Comparison of ENCODE assay signal across 1 cellular context in the genomic region with DNA sequence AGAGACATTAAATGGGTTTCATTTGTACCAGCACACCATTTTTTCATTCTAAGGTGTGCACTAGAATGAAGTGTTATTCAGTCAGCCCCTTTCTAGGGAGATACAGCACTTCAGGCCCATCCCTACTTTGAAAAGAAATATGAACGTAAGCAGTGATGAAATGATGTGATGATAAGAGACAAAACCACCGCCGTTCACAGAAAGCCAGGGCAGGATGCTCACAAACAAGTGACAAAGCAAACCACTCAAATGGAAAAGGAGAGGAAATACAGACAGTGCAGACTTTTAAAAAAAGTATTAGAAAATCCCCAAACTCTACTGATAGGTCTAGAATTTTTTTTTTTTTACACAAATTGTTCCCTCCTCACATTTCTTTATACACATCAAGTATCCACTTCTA.
TF ChIP-seq lines count a peak whose summit lies in the region.

No MANE protein-coding gene starts in this region.

TF ChIP-seq in GM12878, 131 proteins besides CTCF, POLR2A, EP300 and RAD21 (continued from another document and continues in another):
- TF ChIP-seq, protein P1, sequence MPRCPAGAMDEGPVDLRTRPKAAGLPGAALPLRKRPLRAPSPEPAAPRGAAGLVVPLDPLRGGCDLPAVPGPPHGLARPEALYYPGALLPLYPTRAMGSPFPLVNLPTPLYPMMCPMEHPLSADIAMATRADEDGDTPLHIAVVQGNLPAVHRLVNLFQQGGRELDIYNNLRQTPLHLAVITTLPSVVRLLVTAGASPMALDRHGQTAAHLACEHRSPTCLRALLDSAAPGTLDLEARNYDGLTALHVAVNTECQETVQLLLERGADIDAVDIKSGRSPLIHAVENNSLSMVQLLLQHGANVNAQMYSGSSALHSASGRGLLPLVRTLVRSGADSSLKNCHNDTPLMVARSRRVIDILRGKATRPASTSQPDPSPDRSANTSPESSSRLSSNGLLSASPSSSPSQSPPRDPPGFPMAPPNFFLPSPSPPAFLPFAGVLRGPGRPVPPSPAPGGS (IDR thresholded peaks at IDR 0.05; ENCODE audit: borderline replicate concordance, insufficient read depth, low read depth, low read length, poor library complexity, severe bottlenecking), result no peak
- TF ChIP-seq EGR1 (IDR thresholded peaks at IDR 0.05; ENCODE audit: borderline replicate concordance in 1 of 2, low read depth in 2 of 2, low read length in 2 of 2) (no peak), IKZF2 (IDR thresholded peaks at IDR 0.05) (peak; percentile 32 to 59; a peak in 3 of 4 replicates), YBX1 (IDR thresholded peaks at IDR 0.05) (no peak), ATF7 (IDR thresholded peaks at IDR 0.05; ENCODE audit: low read depth) (peak; percentile 50; the same call in 1 of the 2 replicates), HDAC2 (IDR thresholded peaks at IDR 0.05) (no peak), HDGF (IDR thresholded peaks at IDR 0.05) (no peak), GABPA (IDR thresholded peaks at IDR 0.05; ENCODE audit: low read depth) (no peak), BMI1 (IDR thresholded peaks at IDR 0.05; ENCODE audit: borderline replicate concordance) (no peak), TBL1XR1 (IDR thresholded peaks at IDR 0.05; ENCODE audit: low read depth, low read length) (no peak), SRF (IDR thresholded peaks at IDR 0.05; ENCODE audit: low read depth in 2 of 2, low read length in 2 of 2) (no peak), ATF2 (IDR thresholded peaks at IDR 0.05; ENCODE audit: low read length) (no peak), NR2F1 (conservative IDR thresholded peaks at IDR 0.05) (no peak), SMAD1 (IDR thresholded peaks at IDR 0.05; ENCODE audit: low read depth, partially characterized antibody) (no peak), NFYA (IDR thresholded peaks at IDR 0.05; ENCODE audit: borderline replicate concordance, low read depth, low read length) (no peak), WRNIP1 (IDR thresholded peaks at IDR 0.05; ENCODE audit: borderline replicate concordance, low read depth, low read length) (no peak), FOS (IDR thresholded peaks at IDR 0.05; ENCODE audit: borderline replicate concordance, extremely low read depth, insufficient read length) (no peak), ETV6 (conservative IDR thresholded peaks at IDR 0.05 in 1 of 2, IDR thresholded peaks at IDR 0.05 in 1 of 2; ENCODE audit: borderline replicate concordance in 1 of 2, low read depth in 1 of 2) (no peak; a peak in 1 of 4 replicates), RUNX3 (IDR thresholded peaks at IDR 0.05; ENCODE audit: low read length) (peak; percentile 72), SUZ12 (IDR thresholded peaks at IDR 0.05; ENCODE audit: unreplicated experiment) (no peak), ELK1 (IDR thresholded peaks at IDR 0.05; ENCODE audit: low read depth, low read length) (no peak), CHD2 (IDR thresholded peaks at IDR 0.05; ENCODE audit: borderline replicate concordance, low read depth, low read length) (peak; percentile 55; the same call in 1 of the 2 replicates), HCFC1 (IDR thresholded peaks at IDR 0.05; ENCODE audit: low read length) (no peak), ZNF687 (IDR thresholded peaks at IDR 0.05) (peak; percentile 84), TARDBP (IDR thresholded peaks at IDR 0.05; ENCODE audit: borderline replicate concordance) (no peak), FOXK2 (IDR thresholded peaks at IDR 0.05) (no peak), DPF2 (IDR thresholded peaks at IDR 0.05) (no peak), SMAD5 (IDR thresholded peaks at IDR 0.05; ENCODE audit: low read depth) (0 out of 2 replicates have a peak, but pooled peaks have one; percentile 44), SREBF1 (IDR thresholded peaks at IDR 0.05; ENCODE audit: low read length) (no peak), MYC (IDR thresholded peaks at IDR 0.05; ENCODE audit: insufficient read depth, insufficient read length, insufficient replicate concordance, low read length, severe bottlenecking) (no peak), POLR2AphosphoS5 (IDR thresholded peaks at IDR 0.05; ENCODE audit: low read length) (no peak), RBBP5 (conservative IDR thresholded peaks at IDR 0.05) (no peak), HSF1 (IDR thresholded peaks at IDR 0.05; ENCODE audit: low read depth, low read length) (no peak), TCF7 (IDR thresholded peaks at IDR 0.05; ENCODE audit: borderline replicate concordance) (no peak), BRCA1 (IDR thresholded peaks at IDR 0.05; ENCODE audit: low read depth, low read length) (no peak), MYB (IDR thresholded peaks at IDR 0.05; ENCODE audit: borderline replicate concordance, low read depth, low read length) (no peak), ZNF622 (IDR thresholded peaks at IDR 0.05) (no peak), EZH2 (IDR thresholded peaks at IDR 0.05; ENCODE audit: borderline replicate concordance, control insufficient read depth, low read depth, low read length) (no peak), MEF2A (IDR thresholded peaks at IDR 0.05; ENCODE audit: insufficient read depth, low read depth, low read length) (no peak), NRF1 (conservative IDR thresholded peaks at IDR 0.05; ENCODE audit: low read depth, low read length) (no peak), ZNF384 (IDR thresholded peaks at IDR 0.05; ENCODE audit: borderline replicate concordance, low read depth, low read length) (peak; percentile 66; the same call in 1 of the 2 replicates)
- TF ChIP-seq, protein P2, sequence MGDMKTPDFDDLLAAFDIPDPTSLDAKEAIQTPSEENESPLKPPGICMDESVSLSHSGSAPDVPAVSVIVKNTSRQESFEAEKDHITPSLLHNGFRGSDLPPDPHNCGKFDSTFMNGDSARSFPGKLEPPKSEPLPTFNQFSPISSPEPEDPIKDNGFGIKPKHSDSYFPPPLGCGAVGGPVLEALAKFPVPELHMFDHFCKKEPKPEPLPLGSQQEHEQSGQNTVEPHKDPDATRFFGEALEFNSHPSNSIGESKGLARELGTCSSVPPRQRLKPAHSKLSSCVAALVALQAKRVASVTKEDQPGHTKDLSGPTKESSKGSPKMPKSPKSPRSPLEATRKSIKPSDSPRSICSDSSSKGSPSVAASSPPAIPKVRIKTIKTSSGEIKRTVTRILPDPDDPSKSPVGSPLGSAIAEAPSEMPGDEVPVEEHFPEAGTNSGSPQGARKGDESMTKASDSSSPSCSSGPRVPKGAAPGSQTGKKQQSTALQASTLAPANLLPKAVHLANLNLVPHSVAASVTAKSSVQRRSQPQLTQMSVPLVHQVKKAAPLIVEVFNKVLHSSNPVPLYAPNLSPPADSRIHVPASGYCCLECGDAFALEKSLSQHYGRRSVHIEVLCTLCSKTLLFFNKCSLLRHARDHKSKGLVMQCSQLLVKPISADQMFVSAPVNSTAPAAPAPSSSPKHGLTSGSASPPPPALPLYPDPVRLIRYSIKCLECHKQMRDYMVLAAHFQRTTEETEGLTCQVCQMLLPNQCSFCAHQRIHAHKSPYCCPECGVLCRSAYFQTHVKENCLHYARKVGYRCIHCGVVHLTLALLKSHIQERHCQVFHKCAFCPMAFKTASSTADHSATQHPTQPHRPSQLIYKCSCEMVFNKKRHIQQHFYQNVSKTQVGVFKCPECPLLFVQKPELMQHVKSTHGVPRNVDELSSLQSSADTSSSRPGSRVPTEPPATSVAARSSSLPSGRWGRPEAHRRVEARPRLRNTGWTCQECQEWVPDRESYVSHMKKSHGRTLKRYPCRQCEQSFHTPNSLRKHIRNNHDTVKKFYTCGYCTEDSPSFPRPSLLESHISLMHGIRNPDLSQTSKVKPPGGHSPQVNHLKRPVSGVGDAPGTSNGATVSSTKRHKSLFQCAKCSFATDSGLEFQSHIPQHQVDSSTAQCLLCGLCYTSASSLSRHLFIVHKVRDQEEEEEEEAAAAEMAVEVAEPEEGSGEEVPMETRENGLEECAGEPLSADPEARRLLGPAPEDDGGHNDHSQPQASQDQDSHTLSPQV (IDR thresholded peaks at IDR 0.05), result peak; percentile 49; the same call in 1 of the 2 replicates
- TF ChIP-seq, protein P3, sequence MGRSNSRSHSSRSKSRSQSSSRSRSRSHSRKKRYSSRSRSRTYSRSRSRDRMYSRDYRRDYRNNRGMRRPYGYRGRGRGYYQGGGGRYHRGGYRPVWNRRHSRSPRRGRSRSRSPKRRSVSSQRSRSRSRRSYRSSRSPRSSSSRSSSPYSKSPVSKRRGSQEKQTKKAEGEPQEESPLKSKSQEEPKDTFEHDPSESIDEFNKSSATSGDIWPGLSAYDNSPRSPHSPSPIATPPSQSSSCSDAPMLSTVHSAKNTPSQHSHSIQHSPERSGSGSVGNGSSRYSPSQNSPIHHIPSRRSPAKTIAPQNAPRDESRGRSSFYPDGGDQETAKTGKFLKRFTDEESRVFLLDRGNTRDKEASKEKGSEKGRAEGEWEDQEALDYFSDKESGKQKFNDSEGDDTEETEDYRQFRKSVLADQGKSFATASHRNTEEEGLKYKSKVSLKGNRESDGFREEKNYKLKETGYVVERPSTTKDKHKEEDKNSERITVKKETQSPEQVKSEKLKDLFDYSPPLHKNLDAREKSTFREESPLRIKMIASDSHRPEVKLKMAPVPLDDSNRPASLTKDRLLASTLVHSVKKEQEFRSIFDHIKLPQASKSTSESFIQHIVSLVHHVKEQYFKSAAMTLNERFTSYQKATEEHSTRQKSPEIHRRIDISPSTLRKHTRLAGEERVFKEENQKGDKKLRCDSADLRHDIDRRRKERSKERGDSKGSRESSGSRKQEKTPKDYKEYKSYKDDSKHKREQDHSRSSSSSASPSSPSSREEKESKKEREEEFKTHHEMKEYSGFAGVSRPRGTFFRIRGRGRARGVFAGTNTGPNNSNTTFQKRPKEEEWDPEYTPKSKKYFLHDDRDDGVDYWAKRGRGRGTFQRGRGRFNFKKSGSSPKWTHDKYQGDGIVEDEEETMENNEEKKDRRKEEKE (IDR thresholded peaks at IDR 0.05), result no peak
